Comparison of ENCODE assay signal across 8 cellular contexts in the genomic region with DNA sequence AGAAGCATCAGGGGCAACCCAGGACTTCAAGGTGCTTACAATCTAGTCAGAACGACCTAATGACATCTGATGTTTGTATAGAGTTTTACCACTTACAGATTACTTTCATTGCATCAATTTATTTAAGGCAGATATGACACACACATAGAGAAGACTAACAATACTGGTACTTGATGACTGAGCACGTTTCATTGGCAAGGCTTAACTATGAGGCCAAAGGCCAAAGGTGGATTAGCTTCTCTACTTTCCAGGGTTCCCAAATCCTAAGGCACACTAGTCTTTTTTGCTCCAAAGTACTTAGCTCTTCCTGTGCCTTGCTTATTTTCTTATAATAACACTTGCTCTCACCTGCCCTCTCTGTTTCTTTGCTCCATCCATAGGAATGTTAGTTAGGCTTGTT.
"Had no signal": no experiment of that assay in that cellular context is flagged by ENCODE, and none has a peak within 500 bp of the region (broad histone marks: within the 10 kb centered on the region; RNA-seq: fewer than 3 reads in every experiment).

No MANE protein-coding gene starts in this region.

- ATAC-seq: GM23338 had no signal

- H3K27ac Mint-ChIP-seq: GM23338 had no signal

- H3K4me3 ChIP-seq: GM23338 had no signal

- H3K27me3 Mint-ChIP-seq: IgD-negative memory B cell had no signal

- DNase-seq: H9, HCEC 1CT, KBM-7 had no signal

- H3K4me3 Mint-ChIP-seq: GM23338, H9, IgD-negative memory B cell had no signal

- FAIRE-seq: H1, H54, HTR-8/SVneo had no signal
